ENCODE assay signal across 29 cellular contexts in the genomic region with DNA sequence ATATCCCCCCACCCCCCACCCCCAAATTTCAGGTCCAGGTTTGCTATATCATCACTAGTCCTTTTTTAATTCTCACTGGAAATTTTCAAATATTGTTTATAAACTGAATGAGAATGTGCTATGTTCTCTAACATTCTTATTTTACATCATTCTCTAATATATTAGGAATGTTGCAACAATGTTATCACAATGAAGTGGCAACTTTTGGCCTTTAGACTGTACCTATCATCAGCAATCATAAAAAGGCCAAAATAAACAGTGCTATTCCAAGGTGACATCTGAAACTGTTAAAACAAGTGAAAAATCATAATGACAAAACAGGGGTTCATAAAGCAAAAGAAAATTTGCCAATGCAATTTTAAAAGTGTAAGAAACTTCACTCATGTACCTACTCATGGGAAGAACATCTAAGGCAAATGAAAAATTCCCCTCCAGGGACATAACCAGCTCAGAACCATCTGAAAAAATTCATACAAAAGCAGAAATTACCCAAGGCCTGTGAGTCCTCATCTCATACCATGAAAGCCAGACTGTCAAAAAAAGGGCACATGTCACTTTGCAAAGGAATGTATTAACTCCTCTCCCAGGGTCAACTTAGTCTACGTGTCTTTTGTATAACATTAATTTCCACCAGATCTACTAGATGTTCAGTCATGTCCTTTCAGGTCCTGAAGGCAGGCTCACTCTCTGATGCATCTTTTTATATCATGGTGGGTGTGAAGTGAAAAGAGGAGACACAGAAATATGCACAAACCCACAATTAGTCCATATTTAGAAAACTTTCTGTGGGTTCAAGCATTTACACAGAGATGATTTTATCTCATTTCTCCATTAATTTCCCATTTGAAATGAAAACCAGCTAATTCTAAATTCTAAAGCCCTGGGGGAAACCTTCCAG.
DNase-seq lines count a peak whose midpoint lies in the region; ATAC-seq, FAIRE-seq and TF ChIP-seq lines count a peak whose summit lies in the region.
"Had no signal": no experiment of that assay in that cellular context is flagged by ENCODE, and none has a peak within 500 bp of the region (broad histone marks: within the 10 kb centered on the region; RNA-seq: fewer than 3 reads in every experiment).

No MANE protein-coding gene starts in this region.

- peak overlapping the region; percentile 82 for H3K27ac Mint-ChIP-seq in chondrocyte (ENCODE audit: unreplicated experiment)
- peak overlapping the region; percentile 13 for H3K27ac Mint-ChIP-seq in mesothelial cell of epicardium
- H3K27ac Mint-ChIP-seq: activated naive CD8-positive, alpha-beta T cell treated with anti-CD3 and anti-CD28 coated beads for 36 hours; activated T-helper 2 cell treated with anti-CD3 and anti-CD28 coated beads, Interferon-gamma antibody, Interleukin-2, Interleukin-4, amounts not matched to agents 10 μg/mL and 5 μg/mL and 100 μg/mL, durations not matched to agents 14 hours and 24 hours and 36 hours; brain had no signal

- ATAC-seq in HG03460 (IDR thresholded peaks at IDR 0.05; ENCODE audit: unreplicated experiment) (no peak), HG03442 (IDR thresholded peaks at IDR 0.05; ENCODE audit: unreplicated experiment) (no peak)
- ATAC-seq: foreskin keratinocyte; naive thymus-derived CD8-positive, alpha-beta T cell had no signal

- H3K27ac ChIP-seq in ACC112 (ENCODE audit: low read depth, low read length) = peak overlapping the region; percentile 40; the same call in 1 of the 2 replicates
- H3K27ac ChIP-seq: C4-2B, foreskin keratinocyte, PC-9 had no signal

- no peaks in the 10 kb centered on the region for H3K79me2 ChIP-seq in ACC112 (ENCODE audit: control insufficient read depth, insufficient read depth, low read length, unreplicated experiment)

- peak; percentile 73 for FAIRE-seq in GM12891 (lab: Jason Lieb, UNC)

- DNase-seq in GM12891 (ENCODE audit: insufficient read length, low spot score) = no peak
- DNase-seq in chondrocyte (ENCODE audit: low spot score) = no peak
- DNase-seq in mesothelial cell of epicardium (ENCODE audit: low spot score in 2 of 2, unreplicated experiment in 2 of 2) = no peak
- no peak for DNase-seq in NCI-H146 (lab: John Stamatoyannopoulos, UW)
- DNase-seq in LoVo (ENCODE audit: low spot score) = no peak
- DNase-seq: ACHN; activated CD4-positive, alpha-beta T cell treated with anti-CD3 and anti-CD28 coated beads, Interleukin-2, amount 50 U/mL, for 48 hours; activated CD4-positive, CD25-positive, alpha-beta regulatory T cell; activated CD8-positive, alpha-beta memory T cell treated with anti-CD3 and anti-CD28 coated beads, Interleukin-2, amount 50 U/mL, for 4 hours; activated naive CD8-positive, alpha-beta T cell treated with anti-CD3 and anti-CD28 coated beads for 36 hours; Calu3; effector CD4-positive, alpha-beta T cell; foreskin keratinocyte; heart right ventricle; KG1; midbrain; naive thymus-derived CD8-positive, alpha-beta T cell; NCI-H2171; NCI-H524; NK-92 treated with Interleukin-12 subunit alpha and Interleukin-12 subunit beta, amount 100 ng/mL, for 24 hours; PC-9; SHP77 treated with DMSO at 0.1 percent for 48 hours; substantia nigra had no signal

- H3K27me3 Mint-ChIP-seq in chondrocyte (ENCODE audit: low read depth) = no peaks in the 10 kb centered on the region
- no peaks in the 10 kb centered on the region for H3K27me3 Mint-ChIP-seq in mesothelial cell of epicardium (ENCODE audit: low read depth)
- H3K27me3 Mint-ChIP-seq: activated naive CD8-positive, alpha-beta T cell treated with anti-CD3 and anti-CD28 coated beads for 36 hours; brain; naive thymus-derived CD8-positive, alpha-beta T cell had no signal

- H3K4me1 Mint-ChIP-seq in chondrocyte (ENCODE audit: low read depth) = peaks cover 27% of the 10 kb centered on the region
- H3K4me1 Mint-ChIP-seq in mesothelial cell of epicardium = peaks cover 11% of the 10 kb centered on the region

- peaks cover 13% of the 10 kb centered on the region for H3K4me1 ChIP-seq in ACC112 (ENCODE audit: control insufficient read depth, insufficient read depth, low read length, unreplicated experiment)
- H3K4me1 ChIP-seq: foreskin keratinocyte had no signal

- H2AFZ ChIP-seq in ACC112 (ENCODE audit: low read length, unreplicated experiment) = no peak overlapping the region
- H2AFZ ChIP-seq: PC-9 had no signal

- no peak for TF ChIP-seq POLR2A in GM12891 (IDR thresholded peaks at IDR 0.05; ENCODE audit: low read depth, low read length)

- no peak overlapping the region for H3K4me3 Mint-ChIP-seq in chondrocyte (ENCODE audit: unreplicated experiment)
- no peak overlapping the region for H3K4me3 Mint-ChIP-seq in mesothelial cell of epicardium
- H3K4me3 Mint-ChIP-seq: activated naive CD8-positive, alpha-beta T cell treated with anti-CD3 and anti-CD28 coated beads for 36 hours; brain; naive thymus-derived CD8-positive, alpha-beta T cell had no signal

- H3K27me3 ChIP-seq in ACC112 (ENCODE audit: insufficient read depth, low read length) = no peaks in the 10 kb centered on the region
- H3K27me3 ChIP-seq: foreskin keratinocyte, heart right ventricle had no signal

- TF ChIP-seq CTCF in chondrocyte (IDR thresholded peaks at IDR 0.05) (no peak), mesothelial cell of epicardium (IDR thresholded peaks at IDR 0.05; ENCODE audit: unreplicated experiment) (no peak)

- no peak overlapping the region for H3K4me3 ChIP-seq in ACC112 (ENCODE audit: low read depth, low read length)
- H3K4me3 ChIP-seq: heart right ventricle, PC-9 had no signal

- H3K36me3 ChIP-seq in ACC112 (ENCODE audit: insufficient read depth, low read length) = peaks cover 31% of the 10 kb centered on the region

- H3K36me3 Mint-ChIP-seq in chondrocyte (ENCODE audit: low read depth) (peaks cover 16% of the 10 kb centered on the region), mesothelial cell of epicardium (peaks cover 30% of the 10 kb centered on the region)

- H3K9me3 Mint-ChIP-seq in chondrocyte (ENCODE audit: low read depth) (no peaks in the 10 kb centered on the region), mesothelial cell of epicardium (no peaks in the 10 kb centered on the region)
- H3K9me3 Mint-ChIP-seq: activated naive CD8-positive, alpha-beta T cell treated with anti-CD3 and anti-CD28 coated beads for 36 hours; activated T-helper 2 cell treated with anti-CD3 and anti-CD28 coated beads, Interferon-gamma antibody, Interleukin-2, Interleukin-4, amounts not matched to agents 10 μg/mL and 5 μg/mL and 100 μg/mL, durations not matched to agents 14 hours and 24 hours and 36 hours; brain; naive thymus-derived CD8-positive, alpha-beta T cell had no signal

TF ChIP-seq in GM12891, 5 proteins besides CTCF, POLR2A, EP300 and RAD21:
- TF ChIP-seq TAF1 (IDR thresholded peaks at IDR 0.05; ENCODE audit: low read depth, low read length) (no peak), SPI1 (IDR thresholded peaks at IDR 0.05; ENCODE audit: low read depth, low read length) (no peak), POU2F2 (IDR thresholded peaks at IDR 0.05; ENCODE audit: low read depth, low read length) (no peak), POLR2AphosphoS5 (IDR thresholded peaks at IDR 0.05; ENCODE audit: low read depth, low read length) (no peak), PAX5 (IDR thresholded peaks at IDR 0.05; ENCODE audit: insufficient read depth, low read length, severe bottlenecking) (no peak)
